Comparison of ENCODE assay signal across 8 cellular contexts in the genomic region with DNA sequence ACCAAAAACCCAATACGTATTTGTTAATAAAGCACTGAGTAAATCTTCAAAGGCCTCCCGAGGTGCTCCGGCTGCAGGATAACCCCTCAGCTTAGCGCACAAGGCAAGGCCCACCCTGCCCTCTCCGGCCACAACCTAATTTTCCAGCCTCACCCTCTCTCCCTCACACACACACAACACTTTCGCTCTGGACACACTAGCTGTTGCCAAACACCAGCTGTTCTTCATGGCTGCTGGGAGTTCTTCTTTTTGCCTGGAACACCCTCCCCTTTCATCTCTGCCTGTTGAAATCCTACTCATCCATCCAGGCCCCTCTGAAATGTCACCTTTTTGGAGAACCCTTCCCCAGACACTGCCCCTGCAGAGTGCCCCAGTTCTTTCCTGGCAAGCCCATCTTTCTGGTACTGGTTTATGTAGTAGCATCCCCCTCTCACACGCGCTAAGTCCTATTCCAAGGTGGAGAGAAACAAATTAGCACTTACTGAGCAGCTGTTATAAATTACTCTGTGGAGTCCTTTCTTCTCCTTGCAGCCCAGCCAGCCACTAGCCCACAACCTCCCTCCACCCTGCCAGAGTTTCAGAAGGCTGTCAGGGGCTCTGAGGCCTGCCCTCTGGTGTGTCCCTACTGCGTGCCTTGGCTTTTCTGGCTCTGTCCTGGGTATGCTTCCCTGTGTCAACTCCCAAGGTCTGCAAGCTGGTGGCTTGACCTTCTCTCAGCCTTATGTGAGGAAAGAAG. TPM values are rescaled to one million over a fixed set of nuclear protein-coding genes. Genes with fewer than 3 reads are reported as not detected.
A peak's percentile ranks its signal among the peaks of the same experiment; 100 is the strongest.
DNase-seq lines count a peak whose midpoint lies in the region; ATAC-seq lines count a peak whose summit lies in the region.

No MANE protein-coding gene starts in this region.

- peak overlapping the region; percentile 85 for H3K9ac ChIP-seq in adipocyte (ENCODE audit: low read length)

- in situ Hi-C loops in KBM-7 (cut with MboI; ENCODE audit: low pct_unique_long_range_greater_than_20kb, low sequenced_read_pairs), result no loop called here

- H3K27me3 Mint-ChIP-seq in CD4-positive, CD25-positive, alpha-beta regulatory T cell, result no peaks in the 10 kb centered on the region

- H3K27me3 ChIP-seq in CD4-positive, CD25-positive, alpha-beta regulatory T cell (ENCODE audit: control insufficient read depth, insufficient read depth, low read length), result no peaks in the 10 kb centered on the region
- no peaks in the 10 kb centered on the region for H3K27me3 ChIP-seq in adipocyte (replicated peaks; ENCODE audit: control insufficient read depth, insufficient read depth, low read length)

- peaks cover 6% of the 10 kb centered on the region for H3K36me3 Mint-ChIP-seq in CD4-positive, CD25-positive, alpha-beta regulatory T cell

- no peaks in the 10 kb centered on the region for H3K36me3 ChIP-seq in CD4-positive, CD25-positive, alpha-beta regulatory T cell (ENCODE audit: control insufficient read depth, insufficient read depth, low read length)
- no peaks in the 10 kb centered on the region for H3K36me3 ChIP-seq in adipocyte (ENCODE audit: control insufficient read depth, insufficient read depth, low read length, severe bottlenecking)

- H3K4me3 ChIP-seq in CD4-positive, CD25-positive, alpha-beta regulatory T cell (ENCODE audit: low read depth, low read length), result peak overlapping the region; percentile 77
- H3K4me3 ChIP-seq in adipocyte (ENCODE audit: low read length), result peak overlapping the region; percentile 79

- H3K9me3 Mint-ChIP-seq in CD4-positive, CD25-positive, alpha-beta regulatory T cell, result peaks cover 0 to 1% (median 0%) of the 10 kb centered on the region in 7 donors

- H3K9me3 ChIP-seq in CD4-positive, CD25-positive, alpha-beta regulatory T cell (ENCODE audit: control insufficient read depth in 2 of 2, low read length in 2 of 2), result no peaks in the 10 kb centered on the region
- no peaks in the 10 kb centered on the region for H3K9me3 ChIP-seq in adipocyte (ENCODE audit: control insufficient read depth, low read length)

- H3K4me1 Mint-ChIP-seq in CD4-positive, CD25-positive, alpha-beta regulatory T cell, result peaks cover 26 to 54% (median 47%) of the 10 kb centered on the region in 4 donors

- peak in 1 of 3 donors; percentile 37 for DNase-seq in CD4-positive, CD25-positive, alpha-beta regulatory T cell
- DNase-seq in KBM-7, result peak; percentile 39
- DNase-seq in adipocyte (ENCODE audit: low read depth), result no peak
- DNase-seq in midbrain (lab: John Stamatoyannopoulos, UW), result peak; percentile 0
- DNase-seq in NCI-H524 treated with DMSO at 0.1 percent for 48 hours (lab: John Stamatoyannopoulos, UW), result no peak
- DNase-seq in COR-L47 (lab: John Stamatoyannopoulos, UW), result no peak

- H3K4me1 ChIP-seq in CD4-positive, CD25-positive, alpha-beta regulatory T cell (ENCODE audit: control insufficient read depth, insufficient read depth, low read length, poor library complexity, severe bottlenecking), result peaks cover 43% of the 10 kb centered on the region
- H3K4me1 ChIP-seq in adipocyte (ENCODE audit: control insufficient read depth, insufficient read depth, low read length), result peaks cover 19% of the 10 kb centered on the region

- H3K27ac ChIP-seq in CD4-positive, CD25-positive, alpha-beta regulatory T cell (ENCODE audit: insufficient read depth, low read length, poor library complexity, severe bottlenecking), result peak overlapping the region; percentile 93

- H3K27ac Mint-ChIP-seq in CD4-positive, CD25-positive, alpha-beta regulatory T cell, result peak overlapping the region; percentile 92 to 100 (median 98)

- peak overlapping the region; percentile 87 to 95 (median 90) for H3K4me3 Mint-ChIP-seq in CD4-positive, CD25-positive, alpha-beta regulatory T cell

- ATAC-seq in CD4-positive, CD25-positive, alpha-beta regulatory T cell (ENCODE audit: low read depth in 2 of 2), result no peak
- no peak for ATAC-seq in HG02623 (IDR thresholded peaks at IDR 0.05; ENCODE audit: unreplicated experiment)
- ATAC-seq in GM21390 (IDR thresholded peaks at IDR 0.05; ENCODE audit: unreplicated experiment), result no peak

RNA-seq across cellular contexts. Expression of a gene that starts 0.8 kb away (rescaled TPM):
- 42.9 TPM for total RNA-seq in CD4-positive, CD25-positive, alpha-beta regulatory T cell
- polyA plus RNA-seq in CD4-positive, CD25-positive, alpha-beta regulatory T cell, result 10 to 100 TPM in 3 of 4 donors, 1 to 10 TPM in 1; 8.2 to 13.7 (median 11.3) TPM

Comparison
In these comparisons a context has a peak if more than half of its experiments do, and no peak if none do; other contexts are left out.
1. DNase-seq: peak in KBM-7 (single experiment) and midbrain (single experiment); none in adipocyte (single experiment), NCI-H524 treated with DMSO at 0.1 percent for 48 hours (single experiment) and COR-L47 (single experiment).